10 cellular contexts compared by ENCODE assay signal in the genomic region with DNA sequence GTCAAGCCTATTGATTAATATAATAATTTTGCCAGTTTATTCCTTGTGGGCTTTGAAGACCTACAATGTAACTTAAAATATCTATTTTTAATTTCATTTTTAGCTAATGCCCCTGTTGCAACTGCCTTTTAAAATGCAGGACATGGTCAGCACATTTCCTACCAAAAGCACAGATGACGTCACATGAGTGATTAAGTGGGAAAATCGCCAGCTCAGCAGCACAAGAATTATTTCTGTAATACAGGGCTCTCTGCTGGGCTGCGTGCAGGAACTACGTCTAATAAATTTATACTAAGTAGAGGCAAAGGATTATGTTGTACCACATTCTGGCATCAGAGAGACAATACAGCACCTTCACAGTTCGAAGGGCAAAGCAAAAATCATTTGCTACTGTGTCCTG. TPM values are rescaled to one million over a fixed set of nuclear protein-coding genes. Genes with fewer than 3 reads are reported as not detected.
A peak's percentile ranks its signal among the peaks of the same experiment; 100 is the strongest.
DNase-seq lines count a peak whose midpoint lies in the region; ATAC-seq and TF ChIP-seq lines count a peak whose summit lies in the region.
"Had no signal": no experiment of that assay in that cellular context is flagged by ENCODE, and none has a peak within 500 bp of the region (broad histone marks: within the 10 kb centered on the region; RNA-seq: fewer than 3 reads in every experiment).

No MANE protein-coding gene starts in this region.

- no peaks in the 10 kb centered on the region for H3K36me3 ChIP-seq in smooth muscle cell (ENCODE audit: low read depth)

- H3K9me3 ChIP-seq in smooth muscle cell (replicated peaks; ENCODE audit: low read depth) = no peaks in the 10 kb centered on the region

- 38% methylated on average over 5 of the region's 5 CpGs for WGBS in smooth muscle cell (ENCODE audit: low lambda C conversion rate)

- H3K4me2 ChIP-seq in smooth muscle cell = peak overlapping the region; percentile 75

- no peaks in the 10 kb centered on the region for H3K27me3 ChIP-seq in smooth muscle cell (ENCODE audit: low read depth)

- peak; percentile 40 for DNase-seq in HS-5 (ENCODE audit: low read depth)
- DNase-seq in chondrocyte (ENCODE audit: low spot score) = no peak
- DNase-seq in kidney tubule cell (ENCODE audit: low spot score) = peak; percentile 59
- no peak for DNase-seq in smooth muscle cell (lab: John Stamatoyannopoulos, UW; ENCODE audit: unreplicated experiment)
- no peak for DNase-seq in NCI-H1092 treated with DMSO at 0.1 percent for 48 hours (lab: John Stamatoyannopoulos, UW)
- no peak for DNase-seq in natural killer cell treated with Interleukin-12 subunit alpha and Interleukin-12 subunit beta and Interleukin-15 and Interleukin-18, amount 100 ng/mL, for 72 hours (ENCODE audit: low spot score)
- DNase-seq in activated CD4-positive, alpha-beta T cell treated with anti-CD3 and anti-CD28 coated beads for 4 hours = no peak

- H3K79me2 ChIP-seq in smooth muscle cell (ENCODE audit: low read depth) = peaks cover 55% of the 10 kb centered on the region

- peaks cover 2% of the 10 kb centered on the region for H3K4me1 ChIP-seq in smooth muscle cell (ENCODE audit: low read depth)

- H3K27ac Mint-ChIP-seq in chondrocyte (ENCODE audit: unreplicated experiment) = peak overlapping the region; percentile 29
- H3K27ac Mint-ChIP-seq in natural killer cell treated with Interleukin-12 subunit alpha and Interleukin-12 subunit beta and Interleukin-15 and Interleukin-18, amount 100 ng/mL, for 72 hours = no peak overlapping the region

- peaks cover 19% of the 10 kb centered on the region for H3K4me1 Mint-ChIP-seq in chondrocyte (ENCODE audit: low read depth)
- H3K4me1 Mint-ChIP-seq in natural killer cell treated with Interleukin-12 subunit alpha and Interleukin-12 subunit beta and Interleukin-15 and Interleukin-18, amount 100 ng/mL, for 72 hours (ENCODE audit: low read depth in 2 of 2) = peaks cover 6% of the 10 kb centered on the region in 2 donors

- H3F3A ChIP-seq in smooth muscle cell (ENCODE audit: low read depth) = peaks cover 4% of the 10 kb centered on the region

- peak overlapping the region; percentile 77 for H3K27ac ChIP-seq in smooth muscle cell (ENCODE audit: low read depth)

- no peak for ATAC-seq in natural killer cell treated with Interleukin-12 subunit alpha and Interleukin-12 subunit beta and Interleukin-15 and Interleukin-18, amount 100 ng/mL, for 72 hours
- no peak for ATAC-seq in HG03139 (IDR thresholded peaks at IDR 0.05; ENCODE audit: unreplicated experiment)
- ATAC-seq: GM12878 had no signal

- H4K20me1 ChIP-seq in smooth muscle cell (ENCODE audit: low read depth) = no peaks in the 10 kb centered on the region

- H3K4me3 Mint-ChIP-seq in chondrocyte (ENCODE audit: unreplicated experiment) = no peak overlapping the region
- H3K4me3 Mint-ChIP-seq in natural killer cell treated with Interleukin-12 subunit alpha and Interleukin-12 subunit beta and Interleukin-15 and Interleukin-18, amount 100 ng/mL, for 72 hours = no peak overlapping the region

- no peaks in the 10 kb centered on the region for H3K9me3 Mint-ChIP-seq in chondrocyte (ENCODE audit: low read depth)
- H3K9me3 Mint-ChIP-seq in natural killer cell treated with Interleukin-12 subunit alpha and Interleukin-12 subunit beta and Interleukin-15 and Interleukin-18, amount 100 ng/mL, for 72 hours = no peaks in the 10 kb centered on the region

- peaks cover 1% of the 10 kb centered on the region for H3K36me3 Mint-ChIP-seq in chondrocyte (ENCODE audit: low read depth)
- H3K36me3 Mint-ChIP-seq in natural killer cell treated with Interleukin-12 subunit alpha and Interleukin-12 subunit beta and Interleukin-15 and Interleukin-18, amount 100 ng/mL, for 72 hours = peaks cover 6% of the 10 kb centered on the region

- H3K27me3 Mint-ChIP-seq in chondrocyte (ENCODE audit: low read depth) = no peaks in the 10 kb centered on the region
- H3K27me3 Mint-ChIP-seq in natural killer cell treated with Interleukin-12 subunit alpha and Interleukin-12 subunit beta and Interleukin-15 and Interleukin-18, amount 100 ng/mL, for 72 hours = no peaks in the 10 kb centered on the region

- H3K9ac ChIP-seq in smooth muscle cell (ENCODE audit: low read depth) = peak overlapping the region; percentile 56

- TF ChIP-seq CTCF in chondrocyte (IDR thresholded peaks at IDR 0.05) (no peak), smooth muscle cell (IDR thresholded peaks at IDR 0.05; ENCODE audit: borderline replicate concordance, insufficient read depth, poor library complexity, severe bottlenecking) (no peak)

- peak overlapping the region; percentile 59 for H2AFZ ChIP-seq in smooth muscle cell (ENCODE audit: low read depth)

- H3K4me3 ChIP-seq in smooth muscle cell = no peak overlapping the region
- H3K4me3 ChIP-seq: GM12878, skin epidermis had no signal

RNA-seq across cellular contexts. Expression of a gene that starts 8.2 kb away (rescaled TPM):
- total RNA-seq in chondrocyte (25.7 to 31.0 TPM (median 28.4 TPM) in 3 replicates), smooth muscle cell (18.3 and 52.3 TPM in 2 replicates)
- 11.4 and 13.7 TPM in 2 replicates for polyA plus RNA-seq in smooth muscle cell
- total RNA-seq in natural killer cell treated with Interleukin-12 subunit alpha and Interleukin-12 subunit beta and Interleukin-15 and Interleukin-18, amount 100 ng/mL, for 72 hours = 100 to 1,000 TPM in 1 of 2 donors, 10 to 100 TPM in 1; 72.2 to 107 TPM

RNA-seq across cellular contexts. Expression of a gene that starts 40.3 kb away (rescaled TPM):
- total RNA-seq in chondrocyte (2.5 to 4.4 TPM (median 3.9 TPM) in 3 replicates), smooth muscle cell (0.36 and 0.45 TPM in 2 replicates)
- polyA plus RNA-seq in smooth muscle cell = 0.69 and 1.5 TPM in 2 replicates
- under 1 TPM in 1 of 2 donors, not detected in 1; 0.17 TPM for total RNA-seq in natural killer cell treated with Interleukin-12 subunit alpha and Interleukin-12 subunit beta and Interleukin-15 and Interleukin-18, amount 100 ng/mL, for 72 hours

RNA-seq across cellular contexts. Expression of a gene that starts 44.3 kb away (rescaled TPM):
- total RNA-seq in chondrocyte (not detected in 3 replicates), smooth muscle cell (not detected in 2 replicates)
- not detected in 2 replicates for polyA plus RNA-seq in smooth muscle cell
- total RNA-seq in natural killer cell treated with Interleukin-12 subunit alpha and Interleukin-12 subunit beta and Interleukin-15 and Interleukin-18, amount 100 ng/mL, for 72 hours = not detected
- total RNA-seq: GM12878 had no signal
- polyA plus RNA-seq: GM12878 had no signal

RNA-seq across cellular contexts. Expression of a gene that starts 55.4 kb away (rescaled TPM):
- 0.20 TPM in 1 of 3 replicates, not detected in the others for total RNA-seq in chondrocyte
- not detected in 2 replicates for total RNA-seq in smooth muscle cell
- polyA plus RNA-seq in smooth muscle cell = 1.5 TPM in 1 of 2 replicates, not detected in the other
- total RNA-seq in natural killer cell treated with Interleukin-12 subunit alpha and Interleukin-12 subunit beta and Interleukin-15 and Interleukin-18, amount 100 ng/mL, for 72 hours = not detected
- total RNA-seq: GM12878 had no signal
- polyA plus RNA-seq: GM12878 had no signal

Comparison
In these comparisons a context has a peak if more than half of its experiments do, and no peak if none do; other contexts are left out.
1. DNase-seq: peak in HS-5 (single experiment) and kidney tubule cell (single experiment); none in chondrocyte (single experiment), smooth muscle cell (single experiment), NCI-H1092 treated with DMSO at 0.1 percent for 48 hours (single experiment), natural killer cell treated with Interleukin-12 subunit alpha and Interleukin-12 subunit beta and Interleukin-15 and Interleukin-18, amount 100 ng/mL, for 72 hours (single experiment) and activated CD4-positive, alpha-beta T cell treated with anti-CD3 and anti-CD28 coated beads for 4 hours (0 of 2).